25 cellular contexts compared by ENCODE assay signal in the genomic region with DNA sequence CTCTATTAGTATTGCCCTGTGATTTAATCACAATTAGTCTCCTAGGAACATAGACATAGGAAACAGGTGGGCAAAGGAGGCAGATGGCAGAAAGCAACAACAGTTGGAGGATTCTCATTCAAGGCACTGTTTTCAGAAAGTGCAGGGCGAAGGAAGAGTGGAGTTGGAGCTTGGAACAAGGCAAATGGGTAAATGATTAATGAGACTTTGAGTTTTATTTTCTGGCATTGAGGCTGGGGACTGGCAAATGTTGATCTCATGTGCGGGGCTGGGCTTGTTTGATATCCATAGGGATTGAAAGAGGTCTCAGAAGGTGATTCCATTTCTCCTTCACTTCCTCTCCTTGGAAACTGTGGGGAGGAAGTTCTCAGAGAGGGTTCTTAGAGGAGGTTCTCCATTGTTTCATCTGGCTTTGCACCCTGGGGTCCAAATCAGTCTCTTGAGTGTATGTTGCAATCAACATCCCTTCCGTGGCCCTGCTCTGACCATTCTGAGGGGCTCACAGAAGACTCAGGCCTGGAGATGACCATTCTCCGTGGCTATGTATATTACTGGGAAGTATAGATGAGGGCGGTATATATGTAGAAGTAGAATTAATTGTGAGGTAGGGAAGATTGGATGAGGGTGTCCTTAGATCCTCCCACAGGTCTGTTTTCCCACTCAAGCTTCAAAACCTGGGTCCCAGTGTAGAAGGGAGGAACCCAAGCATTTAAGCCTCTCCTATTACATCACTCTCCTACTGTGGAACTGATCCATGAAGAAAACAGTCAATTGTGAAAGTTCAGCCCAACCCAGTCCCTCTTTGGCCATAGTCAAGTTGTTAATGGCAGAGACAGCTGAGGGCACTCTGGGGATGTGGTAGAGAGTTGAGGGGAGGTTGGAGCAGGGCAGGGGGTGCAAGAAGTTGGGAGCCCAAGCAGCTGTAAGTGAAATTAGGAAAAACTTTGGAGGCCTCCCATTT.
"Had no signal": no experiment of that assay in that cellular context is flagged by ENCODE, and none has a peak within 500 bp of the region (broad histone marks: within the 10 kb centered on the region; RNA-seq: fewer than 3 reads in every experiment).

No MANE protein-coding gene starts in this region.

- H3K27ac ChIP-seq: colonic mucosa, epithelial cell of prostate, esophagus muscularis mucosa, heart right ventricle, pancreas, testis, tibial artery had no signal

- H3K27me3 ChIP-seq: colonic mucosa, pancreas, testis had no signal

- DNase-seq: colonic mucosa; effector CD8-positive, alpha-beta T cell; endodermal cell; foreskin melanocyte; glutamatergic neuron; heart right ventricle; hippocampal formation; kidney glomerular epithelial cell; left colon; left ventricle myocardium superior; natural killer cell; occipital lobe; pancreas; stimulated activated CD4-positive, alpha-beta T cell treated with anti-CD3 and anti-CD28 coated beads, Interleukin-2, amount 100 ng/mL, for 24 hours; stimulated activated CD4-positive, alpha-beta T cell treated with anti-CD3 and anti-CD28 coated beads, Interleukin-4, amount 100 ng/mL, for 24 hours; stimulated activated naive CD8-positive, alpha-beta T cell treated with anti-CD3 and anti-CD28 coated beads, Interleukin-15, Interleukin-2, amounts not matched to agents 100 U/mL and 50 U/mL, for 24 hours; substantia nigra; testis; tibial artery had no signal

- FAIRE-seq: islet of Langerhans, pancreas had no signal

- H3K4me1 ChIP-seq: colonic mucosa, esophagus muscularis mucosa, testis, tibial artery had no signal

- H3K4me3 ChIP-seq: colonic mucosa, esophagus muscularis mucosa, heart right ventricle, lung, pancreas, testis, tibial artery had no signal

- ATAC-seq: heart right ventricle; left colon; left ventricle myocardium superior; natural killer cell; sciatic nerve; stimulated activated effector memory CD8-positive, alpha-beta T cell treated with anti-CD3 and anti-CD28 coated beads, Interleukin-12 subunit alpha, Interleukin-12 subunit beta, amount 100 ng/mL, for 72 hours; stimulated activated naive CD8-positive, alpha-beta T cell treated with anti-CD3 and anti-CD28 coated beads, Interleukin-15, Interleukin-2, amounts not matched to agents 100 U/mL and 50 U/mL, for 24 hours had no signal

- H3K36me3 ChIP-seq: colonic mucosa, esophagus muscularis mucosa, heart right ventricle, pancreas, tibial artery had no signal

- H3K9me3 ChIP-seq: colonic mucosa, esophagus muscularis mucosa, heart right ventricle, pancreas, testis, tibial artery had no signal
